24 cellular contexts compared by ENCODE assay signal in the genomic region with DNA sequence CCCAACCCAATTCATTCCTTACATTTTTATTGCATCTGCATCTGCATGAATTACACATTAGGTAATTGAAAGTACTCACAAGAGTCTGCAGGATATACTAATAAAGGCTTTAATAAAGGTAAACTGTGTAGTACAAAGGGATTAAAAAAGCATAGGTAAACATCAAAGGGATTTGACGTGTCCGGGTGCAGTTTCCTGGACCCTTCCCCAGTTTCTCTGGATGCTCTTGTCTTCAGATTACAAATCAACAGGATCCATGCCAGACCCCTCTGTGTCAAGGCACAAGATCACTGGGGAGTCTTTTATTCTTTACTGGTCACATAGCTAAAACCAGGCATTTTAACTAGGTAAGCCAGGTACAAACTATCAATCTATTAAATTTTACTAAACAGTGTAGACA.
"Had no signal": no experiment of that assay in that cellular context is flagged by ENCODE, and none has a peak within 500 bp of the region (broad histone marks: within the 10 kb centered on the region; RNA-seq: fewer than 3 reads in every experiment).

No MANE protein-coding gene starts in this region.

- H3K36me3 ChIP-seq: neural progenitor cell, ovary, right lobe of liver, sigmoid colon, stomach, thoracic aorta, thyroid gland, tibial nerve, upper lobe of right lung, uterus had no signal

- H3K27ac ChIP-seq: neural progenitor cell, ovary, parathyroid adenoma, psoas muscle, right lobe of liver, sigmoid colon, stomach, thoracic aorta, thyroid gland, tibial nerve, upper lobe of right lung, uterus had no signal

- H3K9me3 ChIP-seq: ovary, psoas muscle, right lobe of liver, sigmoid colon, stomach, thoracic aorta, thyroid gland, tibial nerve, upper lobe of right lung, uterus had no signal

- H3K4me3 ChIP-seq: neural progenitor cell, ovary, psoas muscle, right lobe of liver, sigmoid colon, stomach, thoracic aorta, thyroid gland, tibial nerve, upper lobe of right lung, uterus had no signal

- FAIRE-seq: small intestine had no signal

- H3K4me1 ChIP-seq: neural progenitor cell, parathyroid adenoma, psoas muscle, right lobe of liver, stomach, thyroid gland, tibial nerve, upper lobe of right lung, uterus had no signal

- ATAC-seq: natural killer cell; psoas muscle; right cardiac atrium; right lobe of liver; stimulated activated effector memory CD8-positive, alpha-beta T cell treated with anti-CD3 and anti-CD28 coated beads, Interleukin-12 subunit alpha, Interleukin-12 subunit beta, amount 100 ng/mL, for 72 hours; stimulated activated naive B cell treated with anti-CD40 and anti-IgM and Interleukin-4, amounts not matched to agents 10 μg/mL and 1 μg/mL and 100 μg/mL, for 72 hours; upper lobe of right lung had no signal

- DNase-seq: natural killer cell; occipital lobe; ovary; posterior cingulate gyrus; psoas muscle; right cardiac atrium; right lobe of liver; sigmoid colon; small intestine; stimulated activated CD4-positive, alpha-beta T cell treated with anti-CD3 and anti-CD28 coated beads, Interleukin-15, amount 100 ng/mL, for 24 hours; stimulated activated CD4-positive, alpha-beta T cell treated with anti-CD3 and anti-CD28 coated beads, Interleukin-2, amount 100 ng/mL, for 24 hours; stimulated activated CD4-positive, alpha-beta T cell treated with anti-CD3 and anti-CD28 coated beads, Interleukin-2, amount 100 ng/mL, for 48 hours; stimulated activated CD4-positive, alpha-beta T cell treated with anti-CD3 and anti-CD28 coated beads, Interleukin-4, amount 100 ng/mL, for 24 hours; stimulated activated naive B cell treated with anti-CD40 and anti-IgM and Interleukin-4, amounts not matched to agents 10 μg/mL and 1 μg/mL and 100 μg/mL, for 72 hours; stimulated activated naive CD4-positive, alpha-beta T cell treated with Interleukin-2 at 50 U/mL for 16 hours; stomach; thyroid gland; upper lobe of right lung; uterus had no signal
